In genomic region chr17:59829217-59830006, GRCh38 we compare ENCODE assay signal across 8 cellular contexts.
DNase-seq lines count a peak whose midpoint lies in the region; ATAC-seq, FAIRE-seq and TF ChIP-seq lines count a peak whose summit lies in the region.

No MANE protein-coding gene starts in this region.

- H3K4me1 Mint-ChIP-seq in activated CD8-positive, alpha-beta T cell treated with anti-CD3 and anti-CD28 coated beads for 36 hours (ENCODE audit: low read depth), result peaks cover 73% of the 10 kb centered on the region

- peak overlapping the region; percentile 89 for H3K4me3 Mint-ChIP-seq in activated CD8-positive, alpha-beta T cell treated with anti-CD3 and anti-CD28 coated beads for 36 hours

- peak; percentile 73 for ATAC-seq in GM18907 (IDR thresholded peaks at IDR 0.05; ENCODE audit: unreplicated experiment)
- peak; percentile 70 for ATAC-seq in HG03108 (IDR thresholded peaks at IDR 0.05; ENCODE audit: unreplicated experiment)
- peak; percentile 78 for ATAC-seq in activated CD8-positive, alpha-beta T cell treated with anti-CD3 and anti-CD28 coated beads for 36 hours
- ATAC-seq in Right ventricle myocardium superior (ENCODE audit: poor library complexity), result peak; percentile 75

- peaks cover 55% of the 10 kb centered on the region for H3K36me3 Mint-ChIP-seq in activated CD8-positive, alpha-beta T cell treated with anti-CD3 and anti-CD28 coated beads for 36 hours (ENCODE audit: low read depth)

- DNase-seq in COLO668 (lab: John Stamatoyannopoulos, UW; ENCODE audit: unreplicated experiment), result peak; percentile 6
- DNase-seq in NCI-H2196 treated with DMSO at 0.1 percent for 48 hours (lab: John Stamatoyannopoulos, UW; ENCODE audit: unreplicated experiment), result peak; percentile 83
- DNase-seq in activated CD8-positive, alpha-beta T cell treated with anti-CD3 and anti-CD28 coated beads for 36 hours, result peak; percentile 72
- no peak for DNase-seq in Right ventricle myocardium superior
- DNase-seq in small intestine, result peak; percentile 99
- no peak for DNase-seq in testis

- FAIRE-seq in small intestine (lab: Jason Lieb, UNC), result peak; percentile 64

- peak overlapping the region in 1 of 2 donors; percentile 9 for H3K4me3 ChIP-seq in small intestine (ENCODE audit: low read depth in 1 of 2, low read length in 2 of 2)
- H3K4me3 ChIP-seq in testis, result no peak overlapping the region

- H3K4me1 ChIP-seq in small intestine (ENCODE audit: control insufficient read depth in 2 of 2, insufficient read depth in 1 of 2, low read depth in 1 of 2, low read length in 1 of 2), result peaks cover 2 to 14% of the 10 kb centered on the region in 2 donors
- H3K4me1 ChIP-seq in testis, result peaks cover 7% of the 10 kb centered on the region

- H3K27me3 Mint-ChIP-seq in activated CD8-positive, alpha-beta T cell treated with anti-CD3 and anti-CD28 coated beads for 36 hours, result no peaks in the 10 kb centered on the region

- H3K9me3 ChIP-seq in small intestine (ENCODE audit: control insufficient read depth, low read depth), result no peaks in the 10 kb centered on the region
- H3K9me3 ChIP-seq in testis, result no peaks in the 10 kb centered on the region

- CTCF ChIA-PET in activated CD8-positive, alpha-beta T cell treated with anti-CD3 and anti-CD28 coated beads for 36 hours (lab: Charles Lee), result interaction anchor here (1.5 to 5.3 kb wide), 5 partner anchors 10 to 76 kb away, joined by 6 to 50 read pairs (median 10); no protein-coding TSS in a partner anchor

- H3K36me3 ChIP-seq in small intestine (ENCODE audit: control insufficient read depth in 2 of 2, insufficient read depth in 2 of 2, low read length in 2 of 2), result peaks cover 0 to 2% of the 10 kb centered on the region in 2 donors
- no peaks in the 10 kb centered on the region for H3K36me3 ChIP-seq in testis (ENCODE audit: low read depth, missing control alignments)

- no peak for TF ChIP-seq POLR2A in testis (IDR thresholded peaks at IDR 0.05)

- intact Hi-C loops in activated CD8-positive, alpha-beta T cell treated with anti-CD3 and anti-CD28 coated beads for 36 hours (cut with micrococcal nuclease), result loop anchor here (1.0 kb wide), 4 partner anchors 8 to 67 kb away; no protein-coding TSS in a partner anchor
- intact Hi-C loops in Right ventricle myocardium superior (cut with DNase I) (loop anchor here (10.0 kb wide), 1 partner anchor 75 kb away; no protein-coding TSS in a partner anchor), testis (cut with DNase I; ENCODE audit: low total_unique reads) (no loop called here)

- peak overlapping the region; percentile 97 for H3K27ac Mint-ChIP-seq in activated CD8-positive, alpha-beta T cell treated with anti-CD3 and anti-CD28 coated beads for 36 hours

- no peak for TF ChIP-seq CTCF in activated CD8-positive, alpha-beta T cell treated with anti-CD3 and anti-CD28 coated beads for 36 hours (IDR thresholded peaks at IDR 0.05)
- no peak for TF ChIP-seq CTCF in testis (IDR thresholded peaks at IDR 0.05)

- no peaks in the 10 kb centered on the region for H3K9me3 Mint-ChIP-seq in activated CD8-positive, alpha-beta T cell treated with anti-CD3 and anti-CD28 coated beads for 36 hours

- no peaks in the 10 kb centered on the region for H3K27me3 ChIP-seq in small intestine (ENCODE audit: control insufficient read depth in 2 of 2, insufficient read depth in 2 of 2, low read length in 2 of 2)
- no peaks in the 10 kb centered on the region for H3K27me3 ChIP-seq in testis

- H3K27ac ChIP-seq in small intestine (ENCODE audit: low read depth in 1 of 2, low read length in 1 of 2), result peak overlapping the region; percentile 73 to 98
- no peak overlapping the region for H3K27ac ChIP-seq in testis

- 4 to 7% (median 4%) methylated on average over 4 of the region's 4 CpGs for WGBS in small intestine, 3 donors
- 40 to 46% methylated on average over 4 of the region's 4 CpGs for WGBS in testis, 2 donors

- POLR2A ChIA-PET in activated CD8-positive, alpha-beta T cell treated with anti-CD3 and anti-CD28 coated beads for 36 hours (lab: Charles Lee), result interaction anchor here (0.6 to 27.9 kb wide), 7 partner anchors 14 to 210 kb away, joined by 3 to 1156 read pairs (median 125); no protein-coding TSS in a partner anchor

Comparison
In these comparisons a context has a peak if more than half of its experiments do, and no peak if none do; other contexts are left out.
1. DNase-seq: peak in COLO668 (single experiment), NCI-H2196 treated with DMSO at 0.1 percent for 48 hours (single experiment), activated CD8-positive, alpha-beta T cell treated with anti-CD3 and anti-CD28 coated beads for 36 hours (single experiment) and small intestine (single experiment); none in Right ventricle myocardium superior (single experiment) and testis (single experiment).
2. H3K27ac ChIP-seq: peak in small intestine (2 of 2); none in testis (0 of 2).
3. Peak in every context shown above with its lines, with median percentiles within 50 percentile points of each other: ATAC-seq.